In the genomic region with DNA sequence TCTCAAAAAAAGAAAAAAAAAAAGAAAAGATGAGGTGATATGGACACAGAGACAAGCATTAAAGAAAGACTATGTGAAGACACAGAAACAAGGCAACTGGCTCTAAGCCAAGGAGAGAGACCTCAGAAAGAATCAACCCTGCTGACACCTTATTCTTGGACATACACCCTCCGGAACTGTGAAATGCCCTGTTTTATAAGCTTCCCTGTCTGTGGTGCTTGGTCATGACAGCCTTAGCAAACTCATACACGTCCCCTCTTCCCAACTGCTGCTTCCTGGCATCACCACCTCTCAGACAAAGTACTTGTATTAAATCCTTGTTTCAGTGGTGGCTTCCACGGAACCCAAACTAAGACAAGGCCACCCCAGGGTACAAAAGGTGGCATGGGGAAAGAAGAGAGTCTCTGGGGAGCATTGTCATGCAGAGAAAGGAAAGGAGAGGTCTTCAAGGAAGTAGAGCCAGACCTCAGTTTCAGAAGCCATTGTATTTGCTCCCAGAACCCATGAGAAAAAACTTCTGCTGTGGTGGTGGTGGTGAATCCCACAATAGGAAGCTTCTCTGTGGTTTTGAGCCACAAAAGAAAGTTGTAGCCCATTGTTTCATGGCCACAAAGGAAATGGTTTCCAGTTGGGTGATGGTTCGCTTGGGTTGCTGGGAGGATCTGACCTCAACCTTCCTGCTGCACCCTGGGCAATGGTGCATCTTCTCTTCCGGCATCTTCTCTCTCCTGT, we compare ENCODE assay signal across 12 cellular contexts. TPM values are rescaled to one million over a fixed set of nuclear protein-coding genes. Genes with fewer than 3 reads are reported as not detected.
DNase-seq lines count a peak whose midpoint lies in the region; ATAC-seq and TF ChIP-seq lines count a peak whose summit lies in the region.
"Had no signal": no experiment of that assay in that cellular context is flagged by ENCODE, and none has a peak within 500 bp of the region (broad histone marks: within the 10 kb centered on the region; RNA-seq: fewer than 3 reads in every experiment).

No MANE protein-coding gene starts in this region.

- TF ChIP-seq CTCF in CD14-positive monocyte (IDR thresholded peaks at IDR 0.05) = no peak

- peak overlapping the region; percentile 28 to 75 for H3K4me3 Mint-ChIP-seq in CD14-positive monocyte
- peak overlapping the region; percentile 35 for H3K4me3 Mint-ChIP-seq in T-helper 1 cell treated with Interleukin-12 subunit alpha and Interleukin-12 subunit beta and Interleukin-4 antibody, amounts not matched to agents 30 μg/mL and 1 μg/mL, for 36 hours
- H3K4me3 Mint-ChIP-seq: mesothelial cell of epicardium had no signal

- ATAC-seq in GM21360 (IDR thresholded peaks at IDR 0.05; ENCODE audit: unreplicated experiment) (no peak), HG02884 (IDR thresholded peaks at IDR 0.05; ENCODE audit: unreplicated experiment) (no peak)

- peak overlapping the region in 1 of 7 donors; percentile 80 for H3K27ac Mint-ChIP-seq in CD14-positive monocyte
- peak overlapping the region; percentile 75 for H3K27ac Mint-ChIP-seq in T-helper 1 cell treated with Interleukin-12 subunit alpha and Interleukin-12 subunit beta and Interleukin-4 antibody, amounts not matched to agents 30 μg/mL and 1 μg/mL, for 36 hours
- H3K27ac Mint-ChIP-seq: mesothelial cell of epicardium had no signal

- DNase-seq in CD14-positive monocyte (ENCODE audit: low spot score) (no peak), GM19240 (ENCODE audit: insufficient read length, low spot score) (peak; percentile 47), NCI-H510A treated with DMSO at 0.1 percent for 48 hours (lab: John Stamatoyannopoulos, UW) (no peak), iPS-NIHi11 (ENCODE audit: low spot score) (no peak)
- peak; percentile 3 for DNase-seq in effector CD8-positive, alpha-beta T cell (lab: John Stamatoyannopoulos, UW)
- DNase-seq: EL, erythroblast, NCI-H526 had no signal

- H3K9me3 Mint-ChIP-seq in CD14-positive monocyte = peaks cover 0 to 16% (median 7%) of the 10 kb centered on the region in 7 donors
- H3K9me3 Mint-ChIP-seq in T-helper 1 cell treated with Interleukin-12 subunit alpha and Interleukin-12 subunit beta and Interleukin-4 antibody, amounts not matched to agents 30 μg/mL and 1 μg/mL, for 36 hours = peaks cover 7% of the 10 kb centered on the region
- H3K9me3 Mint-ChIP-seq: mesothelial cell of epicardium had no signal

- peaks cover 16% of the 10 kb centered on the region for H3K4me1 Mint-ChIP-seq in CD14-positive monocyte
- H3K4me1 Mint-ChIP-seq in T-helper 1 cell treated with Interleukin-12 subunit alpha and Interleukin-12 subunit beta and Interleukin-4 antibody, amounts not matched to agents 30 μg/mL and 1 μg/mL, for 36 hours (ENCODE audit: low read depth) = peaks cover 13% of the 10 kb centered on the region

- intact Hi-C loops in CD14-positive monocyte (cut with micrococcal nuclease) = no loop called here

- peaks cover 62 to 78% (median 73%) of the 10 kb centered on the region in 3 donors for H3K27me3 Mint-ChIP-seq in CD14-positive monocyte (ENCODE audit: low read depth in 3 of 3)
- H3K27me3 Mint-ChIP-seq in T-helper 1 cell treated with Interleukin-12 subunit alpha and Interleukin-12 subunit beta and Interleukin-4 antibody, amounts not matched to agents 30 μg/mL and 1 μg/mL, for 36 hours (ENCODE audit: low read depth) = peaks cover 60% of the 10 kb centered on the region

- no peaks in the 10 kb centered on the region for H3K36me3 Mint-ChIP-seq in CD14-positive monocyte
- H3K36me3 Mint-ChIP-seq in T-helper 1 cell treated with Interleukin-12 subunit alpha and Interleukin-12 subunit beta and Interleukin-4 antibody, amounts not matched to agents 30 μg/mL and 1 μg/mL, for 36 hours (ENCODE audit: low read depth) = peaks cover 5% of the 10 kb centered on the region
- H3K36me3 Mint-ChIP-seq: mesothelial cell of epicardium had no signal

RNA-seq across cellular contexts. Expression of a gene that starts 16.3 kb away (rescaled TPM):
- polyA plus RNA-seq in CD14-positive monocyte = under 1 TPM in 1 of 2 donors, not detected in 1; 0.31 TPM

RNA-seq across cellular contexts. Expression of a gene that starts 17.3 kb away (rescaled TPM):
- polyA plus RNA-seq in CD14-positive monocyte = under 1 TPM; 0.03 to 0.18 TPM

RNA-seq across cellular contexts. Expression of a gene that starts 40.3 kb away (rescaled TPM):
- polyA plus RNA-seq in CD14-positive monocyte = not detected

RNA-seq across cellular contexts. Expression of a gene that starts 59.8 kb away (rescaled TPM):
- 10 to 100 TPM; 52.9 to 60.8 TPM for polyA plus RNA-seq in CD14-positive monocyte

Comparison
In these comparisons a context has a peak if more than half of its experiments do, and no peak if none do; other contexts are left out.
1. DNase-seq: peak in GM19240 (single experiment) and effector CD8-positive, alpha-beta T cell (single experiment); none in CD14-positive monocyte (single experiment), NCI-H510A treated with DMSO at 0.1 percent for 48 hours (single experiment) and iPS-NIHi11 (single experiment).